In genomic region chr17:6574689-6575595, GRCh38 we compare ENCODE assay signal across 8 cellular contexts. TPM values are rescaled to one million over a fixed set of nuclear protein-coding genes. Genes with fewer than 3 reads are reported as not detected.
DNase-seq lines count a peak whose midpoint lies in the region; ATAC-seq, FAIRE-seq and TF ChIP-seq lines count a peak whose summit lies in the region.

No MANE protein-coding gene starts in this region.

- H3K27ac Mint-ChIP-seq in CD4-positive, alpha-beta memory T cell, result peak overlapping the region in 6 of 7 donors; percentile 11 to 81 (median 30)
- H3K27ac Mint-ChIP-seq in mesothelial cell of epicardium, result no peak overlapping the region

- H3K36me3 Mint-ChIP-seq in CD4-positive, alpha-beta memory T cell, result peaks cover 17 to 21% of the 10 kb centered on the region in 2 donors
- peaks cover 16% of the 10 kb centered on the region for H3K36me3 Mint-ChIP-seq in mesothelial cell of epicardium

- no peak overlapping the region for H3K27ac ChIP-seq in CD4-positive, alpha-beta memory T cell (ENCODE audit: low read depth, low read length)
- H3K27ac ChIP-seq in left ventricle myocardium inferior (replicated peaks), result peak overlapping the region; percentile 30

- peaks cover 9 to 28% (median 16%) of the 10 kb centered on the region in 4 donors for H3K4me1 Mint-ChIP-seq in CD4-positive, alpha-beta memory T cell
- peaks cover 51% of the 10 kb centered on the region for H3K4me1 Mint-ChIP-seq in mesothelial cell of epicardium

- intact Hi-C loops in CD4-positive, alpha-beta memory T cell (cut with micrococcal nuclease), result no loop called here
- intact Hi-C loops in left ventricle myocardium inferior (cut with micrococcal nuclease), result no loop called here

- no peaks in the 10 kb centered on the region for H3K27me3 Mint-ChIP-seq in CD4-positive, alpha-beta memory T cell
- no peaks in the 10 kb centered on the region for H3K27me3 Mint-ChIP-seq in mesothelial cell of epicardium (ENCODE audit: low read depth)

- H3K9me3 Mint-ChIP-seq in CD4-positive, alpha-beta memory T cell, result peaks cover 0 to 2% (median 0%) of the 10 kb centered on the region in 8 donors
- no peaks in the 10 kb centered on the region for H3K9me3 Mint-ChIP-seq in mesothelial cell of epicardium

- no peaks in the 10 kb centered on the region for H3K9me3 ChIP-seq in CD4-positive, alpha-beta memory T cell (ENCODE audit: control insufficient read depth in 1 of 2, low read length in 2 of 2)
- no peaks in the 10 kb centered on the region for H3K9me3 ChIP-seq in left ventricle myocardium inferior (replicated peaks)

- no peak for DNase-seq in CD4-positive, alpha-beta memory T cell
- DNase-seq in HTR-8/SVneo (ENCODE audit: insufficient read length, low spot score), result no peak
- peak; percentile 35 for DNase-seq in activated T-cell treated with anti-CD3 and anti-CD28 coated beads for 48 hours (ENCODE audit: low read depth)
- DNase-seq in left ventricle myocardium inferior, result peak; percentile 41
- DNase-seq in stimulated activated CD4-positive, alpha-beta T cell treated with anti-CD3 and anti-CD28 coated beads, Interleukin-15, amount 100 ng/mL, for 24 hours, result peak; percentile 64
- DNase-seq in NCI-H187 (lab: John Stamatoyannopoulos, UW), result no peak
- DNase-seq in mesothelial cell of epicardium (ENCODE audit: low spot score in 2 of 2, unreplicated experiment in 2 of 2), result no peak

- H3K36me3 ChIP-seq in CD4-positive, alpha-beta memory T cell (ENCODE audit: insufficient read depth, low read length), result peaks cover 6% of the 10 kb centered on the region
- H3K36me3 ChIP-seq in left ventricle myocardium inferior, result peaks cover 20% of the 10 kb centered on the region

- H3K4me3 ChIP-seq in CD4-positive, alpha-beta memory T cell (ENCODE audit: low read length in 2 of 2), result no peak overlapping the region
- H3K4me3 ChIP-seq in left ventricle myocardium inferior, result peak overlapping the region; percentile 17

- peak overlapping the region in 5 of 8 donors; percentile 15 to 52 (median 34) for H3K4me3 Mint-ChIP-seq in CD4-positive, alpha-beta memory T cell
- no peak overlapping the region for H3K4me3 Mint-ChIP-seq in mesothelial cell of epicardium

- TF ChIP-seq CTCF in left ventricle myocardium inferior (IDR thresholded peaks at IDR 0.05; ENCODE audit: borderline replicate concordance) (peak; percentile 30), mesothelial cell of epicardium (IDR thresholded peaks at IDR 0.05; ENCODE audit: unreplicated experiment) (no peak)

- peak; percentile 94 for FAIRE-seq in HTR-8/SVneo (lab: Jason Lieb, UNC)

- CTCF ChIA-PET in CD4-positive, alpha-beta memory T cell (lab: Charles Lee; ENCODE audit: partially characterized antibody), result no interaction called here

- peaks cover 13% of the 10 kb centered on the region for H3K4me1 ChIP-seq in CD4-positive, alpha-beta memory T cell (ENCODE audit: insufficient read depth, low read length)
- peaks cover 15% of the 10 kb centered on the region for H3K4me1 ChIP-seq in left ventricle myocardium inferior

- POLR2A ChIA-PET in CD4-positive, alpha-beta memory T cell (lab: Charles Lee; ENCODE audit: partially characterized antibody), result no interaction called here

- no peaks in the 10 kb centered on the region for H3K27me3 ChIP-seq in CD4-positive, alpha-beta memory T cell (ENCODE audit: insufficient read depth, low read length)
- peaks cover 2% of the 10 kb centered on the region for H3K27me3 ChIP-seq in left ventricle myocardium inferior (ENCODE audit: low read depth)

- no peak for ATAC-seq in HG03135 (IDR thresholded peaks at IDR 0.05; ENCODE audit: unreplicated experiment)

RNA-seq across cellular contexts. Expression of gene PITPNM3, which starts 18.6 kb away (rescaled TPM):
- under 1 TPM; 0.29 to 0.50 TPM for total RNA-seq in CD4-positive, alpha-beta memory T cell
- polyA plus RNA-seq in CD4-positive, alpha-beta memory T cell, result under 1 TPM in 1 of 2 donors, not detected in 1; 0.05 TPM
- total RNA-seq in left ventricle myocardium inferior, result 0.36 TPM
- total RNA-seq in mesothelial cell of epicardium, result 1.9 to 2.4 TPM (median 2.3 TPM) in 3 replicates

Comparison
In these comparisons a context has a peak if more than half of its experiments do, and no peak if none do; other contexts are left out.
1. DNase-seq: peak in activated T-cell treated with anti-CD3 and anti-CD28 coated beads for 48 hours (single experiment), left ventricle myocardium inferior (single experiment) and stimulated activated CD4-positive, alpha-beta T cell treated with anti-CD3 and anti-CD28 coated beads, Interleukin-15, amount 100 ng/mL, for 24 hours (single experiment); none in CD4-positive, alpha-beta memory T cell (0 of 5), HTR-8/SVneo (single experiment), NCI-H187 (0 of 2) and mesothelial cell of epicardium (0 of 2).